Comparison of ENCODE assay signal across 15 cellular contexts in the genomic region with DNA sequence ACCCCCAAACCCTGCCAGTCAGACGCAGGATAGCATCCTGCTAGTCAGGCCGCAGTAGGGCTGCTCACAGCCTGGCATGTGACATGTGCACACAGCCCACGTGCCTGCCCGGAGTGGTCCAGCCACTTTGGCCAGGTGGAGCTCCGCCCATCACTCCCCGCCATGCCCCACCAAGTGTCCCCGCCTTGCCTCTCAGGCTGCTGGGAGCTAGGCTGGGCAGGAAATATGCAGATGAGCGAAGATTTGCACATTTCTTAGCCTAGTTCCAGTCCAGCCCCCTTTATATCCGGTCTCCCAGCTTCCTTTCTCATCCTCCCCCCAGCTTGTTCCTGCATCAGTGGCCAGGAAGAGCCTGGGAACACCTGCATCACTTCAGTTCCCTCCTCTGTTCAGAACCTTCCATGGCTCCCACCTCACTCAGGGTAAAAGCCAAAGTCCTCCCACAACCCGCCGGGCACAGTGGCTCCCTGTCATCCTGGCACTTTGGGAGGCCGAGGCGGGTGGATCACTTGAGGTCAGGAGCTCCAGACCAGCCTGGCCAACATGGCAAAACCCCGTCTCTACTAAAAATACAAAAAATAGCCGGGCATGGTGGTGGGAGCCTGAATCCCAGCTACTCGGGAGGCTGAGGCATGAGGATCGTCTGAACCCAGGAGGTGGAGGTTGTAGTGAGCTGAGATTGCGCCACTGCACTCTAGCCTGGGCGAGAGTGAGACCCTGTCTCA. TPM values are rescaled to one million over a fixed set of nuclear protein-coding genes. Genes with fewer than 3 reads are reported as not detected.
DNase-seq lines count a peak whose midpoint lies in the region; ATAC-seq, FAIRE-seq and TF ChIP-seq lines count a peak whose summit lies in the region.
"Had no signal": no experiment of that assay in that cellular context is flagged by ENCODE, and none has a peak within 500 bp of the region (broad histone marks: within the 10 kb centered on the region; RNA-seq: fewer than 3 reads in every experiment).

No MANE protein-coding gene starts in this region.

- CTCF ChIA-PET in A549 (lab: Yijun Ruan, JAX) = interaction anchor here (0.9 to 1.7 kb wide), 4 partner anchors 10 to 230 kb away, joined by 3 to 5 read pairs (median 4); no protein-coding TSS in a partner anchor

- no peak for FAIRE-seq in A549 (lab: Jason Lieb, UNC)
- FAIRE-seq: GM18507, H54 had no signal

- H3K27ac ChIP-seq in A549 (peak overlapping the region; percentile 67 to 83), esophagus muscularis mucosa (replicated peaks in 1 of 4) (peak overlapping the region; percentile 33 to 52 (median 39))

- no peaks in the 10 kb centered on the region for H3K9me3 ChIP-seq in A549
- H3K9me3 ChIP-seq in esophagus muscularis mucosa = no peaks in the 10 kb centered on the region
- no peaks in the 10 kb centered on the region for H3K9me3 ChIP-seq in mucosa of stomach (ENCODE audit: control insufficient read depth, low read length)
- H3K9me3 ChIP-seq: uterus had no signal

- H3K27me3 ChIP-seq in esophagus muscularis mucosa (no peaks in the 10 kb centered on the region), mucosa of stomach (ENCODE audit: control insufficient read depth, insufficient read depth, low read length) (no peaks in the 10 kb centered on the region)
- H3K27me3 ChIP-seq: uterus had no signal

- TF ChIP-seq EP300 in A549 (IDR thresholded peaks at IDR 0.05) (no peak), esophagus muscularis mucosa (IDR thresholded peaks at IDR 0.05) (no peak)

- POLR2A ChIA-PET in A549 (lab: Yijun Ruan, JAX) = no interaction called here

- peak overlapping the region; percentile 70 for H3K9ac ChIP-seq in mucosa of stomach (ENCODE audit: low read length)

- TF ChIP-seq CTCF in A549 (IDR thresholded peaks at IDR 0.05) (no peak), esophagus muscularis mucosa (IDR thresholded peaks at IDR 0.05) (no peak)

- intact Hi-C loops in esophagus muscularis mucosa (cut with DNase I) = no loop called here

- TF ChIP-seq POLR2A in A549 (IDR thresholded peaks at IDR 0.05; ENCODE audit: low read length) (no peak), esophagus muscularis mucosa (IDR thresholded peaks at IDR 0.05; ENCODE audit: low read depth) (no peak)

- peak in 1 of 2 experiments; percentile 38 for DNase-seq in A549 (ENCODE audit: low read depth in 1 of 2, low spot score in 1 of 2)
- DNase-seq in LoVo (ENCODE audit: low spot score) = peak; percentile 7
- no peak for DNase-seq in esophagus muscularis mucosa (ENCODE audit: extremely low spot score)
- DNase-seq in CD1c-positive myeloid dendritic cell (ENCODE audit: extremely low spot score) = no peak
- no peak for DNase-seq in GOT3 (lab: John Stamatoyannopoulos, UW)
- no peak for DNase-seq in stimulated activated CD4-positive, alpha-beta T cell treated with anti-CD3 and anti-CD28 coated beads, Interleukin-4, amount 100 ng/mL, for 1 hour
- DNase-seq: activated naive CD4-positive, alpha-beta T cell treated with Interleukin-2 at 50 U/mL for 16 hours; midbrain; NCI-H446 treated with DMSO at 0.1 percent for 48 hours; stimulated activated CD4-positive, alpha-beta T cell treated with anti-CD3 and anti-CD28 coated beads, Interleukin-4, amount 100 ng/mL, for 24 hours had no signal

- H3K4me3 ChIP-seq in A549 (no peak overlapping the region), esophagus muscularis mucosa (no peak overlapping the region), mucosa of stomach (ENCODE audit: low read length) (no peak overlapping the region)
- H3K4me3 ChIP-seq: uterus had no signal

- H3K36me3 ChIP-seq in esophagus muscularis mucosa (no peaks in the 10 kb centered on the region), mucosa of stomach (ENCODE audit: control insufficient read depth, insufficient read depth, low read length) (no peaks in the 10 kb centered on the region)
- H3K36me3 ChIP-seq: uterus had no signal

- ATAC-seq in A549 (no peak), HG03521 (IDR thresholded peaks at IDR 0.05; ENCODE audit: unreplicated experiment) (no peak)

- no peak for TF ChIP-seq RAD21 in A549 (conservative IDR thresholded peaks at IDR 0.05 in 1 of 2, IDR thresholded peaks at IDR 0.05 in 1 of 2)

- 91% methylated on average over 18 of the region's 19 CpGs for WGBS in A549 (ENCODE audit: missing lambda C conversion rate)
- 88% methylated on average over 19 of the region's 19 CpGs for WGBS in esophagus muscularis mucosa

- peak overlapping the region; percentile 57 for H3K4me2 ChIP-seq in A549

- H3K4me1 ChIP-seq in A549 = peaks cover 32% of the 10 kb centered on the region
- peaks cover 28 to 49% (median 41%) of the 10 kb centered on the region in 4 donors for H3K4me1 ChIP-seq in esophagus muscularis mucosa
- H3K4me1 ChIP-seq in mucosa of stomach (ENCODE audit: control insufficient read depth, insufficient read depth, low read length) = peaks cover 64% of the 10 kb centered on the region

TF ChIP-seq in A549, 52 proteins besides CTCF, POLR2A, EP300 and RAD21 (continues in another document):
- TF ChIP-seq KDM1A (IDR thresholded peaks at IDR 0.05; ENCODE audit: low read depth) (no peak), BCL3 (IDR thresholded peaks at IDR 0.05) (no peak), JUN (IDR thresholded peaks at IDR 0.05) (no peak), E2F6 (IDR thresholded peaks at IDR 0.05; ENCODE audit: borderline replicate concordance, low read depth) (no peak), MAX (IDR thresholded peaks at IDR 0.05) (no peak), HOXA7 (CRISPR knock-in tag; IDR thresholded peaks at IDR 0.05) (no peak), ZFP36 (IDR thresholded peaks at IDR 0.05; ENCODE audit: borderline replicate concordance, partially characterized antibody) (no peak)
- TF ChIP-seq, protein P1, sequence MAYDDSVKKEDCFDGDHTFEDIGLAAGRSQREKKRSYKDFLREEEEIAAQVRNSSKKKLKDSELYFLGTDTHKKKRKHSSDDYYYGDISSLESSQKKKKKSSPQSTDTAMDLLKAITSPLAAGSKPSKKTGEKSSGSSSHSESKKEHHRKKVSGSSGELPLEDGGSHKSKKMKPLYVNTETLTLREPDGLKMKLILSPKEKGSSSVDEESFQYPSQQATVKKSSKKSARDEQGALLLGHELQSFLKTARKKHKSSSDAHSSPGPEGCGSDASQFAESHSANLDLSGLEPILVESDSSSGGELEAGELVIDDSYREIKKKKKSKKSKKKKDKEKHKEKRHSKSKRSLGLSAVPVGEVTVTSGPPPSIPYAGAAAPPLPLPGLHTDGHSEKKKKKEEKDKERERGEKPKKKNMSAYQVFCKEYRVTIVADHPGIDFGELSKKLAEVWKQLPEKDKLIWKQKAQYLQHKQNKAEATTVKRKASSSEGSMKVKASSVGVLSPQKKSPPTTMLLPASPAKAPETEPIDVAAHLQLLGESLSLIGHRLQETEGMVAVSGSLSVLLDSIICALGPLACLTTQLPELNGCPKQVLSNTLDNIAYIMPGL (CRISPR knock-in tag; IDR thresholded peaks at IDR 0.05; ENCODE audit: borderline replicate concordance) = no peak
- TF ChIP-seq, protein P2, sequence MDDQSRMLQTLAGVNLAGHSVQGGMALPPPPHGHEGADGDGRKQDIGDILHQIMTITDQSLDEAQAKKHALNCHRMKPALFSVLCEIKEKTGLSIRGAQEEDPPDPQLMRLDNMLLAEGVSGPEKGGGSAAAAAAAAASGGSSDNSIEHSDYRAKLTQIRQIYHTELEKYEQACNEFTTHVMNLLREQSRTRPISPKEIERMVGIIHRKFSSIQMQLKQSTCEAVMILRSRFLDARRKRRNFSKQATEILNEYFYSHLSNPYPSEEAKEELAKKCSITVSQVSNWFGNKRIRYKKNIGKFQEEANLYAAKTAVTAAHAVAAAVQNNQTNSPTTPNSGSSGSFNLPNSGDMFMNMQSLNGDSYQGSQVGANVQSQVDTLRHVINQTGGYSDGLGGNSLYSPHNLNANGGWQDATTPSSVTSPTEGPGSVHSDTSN (IDR thresholded peaks at IDR 0.05) = no peak

RNA-seq across cellular contexts. Expression of gene DOCK6, which starts 2.3 kb away (rescaled TPM):
- polyA plus RNA-seq in A549 (2011; rRNA removed) = 8.0 and 9.6 TPM in 2 replicates
- polyA plus RNA-seq in A549 (2012; cell fraction: cytosol; rRNA removed) = 9.9 and 12.9 TPM in 2 replicates
- polyA plus RNA-seq in A549 (2012; cell fraction: nucleus; rRNA removed) = 33.0 and 43.0 TPM in 2 replicates
- 7.5 to 10.4 TPM (median 7.6 TPM) in 3 replicates for polyA plus RNA-seq in A549 (2017; fragmentation: RNase III; extraction: RNeasy Plus Mini Kit Qiagen cat#74134 plus additional on column Dnase treatment)
- 10.3 and 15.9 TPM in 2 replicates for polyA minus RNA-seq in A549 (2011; rRNA and poly(A)+ RNA removed)
- 10 to 100 TPM; 32.6 to 51.0 (median 40.1) TPM for total RNA-seq in esophagus muscularis mucosa

RNA-seq across cellular contexts. Expression of gene ANGPTL8, which starts 25.2 kb away (rescaled TPM):
- polyA plus RNA-seq in A549 (2011; rRNA removed) (0.12 TPM in 1 of 2 replicates, not detected in the other), A549 (2017; fragmentation: RNase III; extraction: RNeasy Plus Mini Kit Qiagen cat#74134 plus additional on column Dnase treatment) (0.16 TPM in 1 of 3 replicates, not detected in the others)
- 0.20 TPM in 1 of 2 replicates, not detected in the other for polyA plus RNA-seq in A549 (2012; cell fraction: cytosol; rRNA removed)
- polyA plus RNA-seq in A549 (2012; cell fraction: nucleus; rRNA removed) = 0.20 TPM in 1 of 2 replicates, not detected in the other
- polyA minus RNA-seq in A549 (2011; rRNA and poly(A)+ RNA removed) = not detected in 2 replicates
- 1 to 10 TPM in 1 of 4 donors, not detected in 3; 2.0 TPM for total RNA-seq in esophagus muscularis mucosa

RNA-seq across cellular contexts. Expression of gene TSPAN16, which starts 31.3 kb away (rescaled TPM):
- polyA plus RNA-seq in A549 (2011; rRNA removed) (not detected in 2 replicates), A549 (2017; fragmentation: RNase III; extraction: RNeasy Plus Mini Kit Qiagen cat#74134 plus additional on column Dnase treatment) (not detected in 3 replicates)
- polyA plus RNA-seq in A549 (2012; cell fraction: cytosol; rRNA removed) = not detected in 2 replicates
- polyA plus RNA-seq in A549 (2012; cell fraction: nucleus; rRNA removed) = not detected in 2 replicates
- polyA minus RNA-seq in A549 (2011; rRNA and poly(A)+ RNA removed) = not detected in 2 replicates
- not detected for total RNA-seq in esophagus muscularis mucosa
- total RNA-seq: uterus had no signal
